8 cellular contexts compared by ENCODE assay signal in the genomic region with DNA sequence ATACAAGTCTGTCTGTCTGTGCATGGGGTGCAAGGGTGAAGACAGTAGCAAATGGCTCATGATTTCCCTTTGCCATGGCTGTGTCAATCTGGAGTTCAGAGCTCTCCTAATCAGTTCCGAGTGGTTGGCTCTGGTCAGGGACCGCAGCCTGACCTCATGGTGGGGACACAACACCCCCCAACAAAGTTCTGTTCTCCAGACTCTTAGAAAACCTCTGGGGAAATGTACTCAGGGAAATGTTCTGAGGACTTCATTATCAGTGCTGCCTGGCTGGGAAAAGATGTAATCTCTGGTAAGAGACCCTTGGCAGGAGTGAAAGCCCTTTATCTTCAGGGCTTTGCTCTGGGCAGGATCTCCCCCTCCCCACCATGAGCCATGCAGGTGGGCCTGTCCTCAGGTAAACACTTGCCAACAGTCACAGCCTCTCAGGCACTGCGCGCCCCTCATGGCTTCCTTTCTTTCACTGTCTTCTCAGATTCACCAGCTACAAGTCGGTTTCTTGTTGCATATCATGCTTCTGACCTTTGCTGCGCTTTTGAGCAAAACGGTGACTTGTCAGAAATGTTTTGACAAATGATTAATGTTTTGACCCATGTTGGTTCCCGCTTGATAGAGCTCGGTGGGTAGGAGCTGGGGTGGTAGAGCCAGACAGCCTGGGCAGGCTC.
DNase-seq lines count a peak whose midpoint lies in the region; ATAC-seq, FAIRE-seq and TF ChIP-seq lines count a peak whose summit lies in the region.

No MANE protein-coding gene starts in this region.

- no peaks in the 10 kb centered on the region for H3K36me3 ChIP-seq in naive thymus-derived CD4-positive, alpha-beta T cell (ENCODE audit: control insufficient read depth in 2 of 3, insufficient read depth in 3 of 3, low read length in 3 of 3)

- ATAC-seq in HG02884 (IDR thresholded peaks at IDR 0.05; ENCODE audit: unreplicated experiment), result peak; percentile 3
- ATAC-seq in naive thymus-derived CD4-positive, alpha-beta T cell, result peak; percentile 17

- H3K4me1 Mint-ChIP-seq in naive thymus-derived CD4-positive, alpha-beta T cell, result peaks cover 40 to 73% (median 61%) of the 10 kb centered on the region in 7 donors

- in situ Hi-C loops in KBM-7 (cut with MboI; ENCODE audit: low pct_unique_long_range_greater_than_20kb, low sequenced_read_pairs), result no loop called here

- H3K27ac Mint-ChIP-seq in naive thymus-derived CD4-positive, alpha-beta T cell, result peak overlapping the region; percentile 86 to 99 (median 92)

- no peaks in the 10 kb centered on the region for H3K27me3 ChIP-seq in naive thymus-derived CD4-positive, alpha-beta T cell (ENCODE audit: control insufficient read depth in 2 of 2, insufficient read depth in 2 of 2, low read length in 2 of 2)

- peak overlapping the region; percentile 68 for H3K4me3 ChIP-seq in naive thymus-derived CD4-positive, alpha-beta T cell (ENCODE audit: low read length)

- peak; percentile 88 for FAIRE-seq in GM12892 (lab: Jason Lieb, UNC)

- H3K27me3 Mint-ChIP-seq in naive thymus-derived CD4-positive, alpha-beta T cell, result no peaks in the 10 kb centered on the region

- peaks cover 0 to 9% (median 0%) of the 10 kb centered on the region in 11 donors for H3K9me3 Mint-ChIP-seq in naive thymus-derived CD4-positive, alpha-beta T cell

- no peak; the same call in 1 of the 2 replicates for TF ChIP-seq POLR2A in GM12892 (IDR thresholded peaks at IDR 0.05; ENCODE audit: low read depth, low read length)

- H3K4me3 Mint-ChIP-seq in naive thymus-derived CD4-positive, alpha-beta T cell, result peak overlapping the region; percentile 88 to 97 (median 93)

- no peak for DNase-seq in GM12892 (ENCODE audit: insufficient read length)
- DNase-seq in activated CD4-positive, alpha-beta T cell treated with anti-CD3 and anti-CD28 coated beads, Interleukin-2, amount 50 U/mL, for 4 hours, result peak; percentile 29 to 34
- peak in 4 of 9 donors; percentile 35 to 45 (median 41) for DNase-seq in naive thymus-derived CD4-positive, alpha-beta T cell
- no peak for DNase-seq in C1 segment of cervical spinal cord (lab: John Stamatoyannopoulos, UW)
- no peak for DNase-seq in KBM-7
- DNase-seq in OCI-M2 (lab: John Stamatoyannopoulos, UW; ENCODE audit: unreplicated experiment), result no peak
- DNase-seq in amygdala (lab: John Stamatoyannopoulos, UW), result no peak

- H3K9me3 ChIP-seq in naive thymus-derived CD4-positive, alpha-beta T cell (ENCODE audit: control insufficient read depth in 2 of 3, low read length in 3 of 3), result no peaks in the 10 kb centered on the region

- intact Hi-C loops in naive thymus-derived CD4-positive, alpha-beta T cell (cut with micrococcal nuclease), result loop anchor here (1.0 to 10.0 kb wide), 7 partner anchors 18 to 1088 kb away; partner anchors contain the start of genes TRA2B (in 2 of the 2), DNAJB11 (in 1 of the 2) and TBCCD1 (in 1 of the 2)

- H3K27ac ChIP-seq in naive thymus-derived CD4-positive, alpha-beta T cell (ENCODE audit: low read depth, low read length), result peak overlapping the region; percentile 78

- POLR2A ChIA-PET in naive thymus-derived CD4-positive, alpha-beta T cell (lab: Charles Lee), result interaction anchor here (0.6 to 9.3 kb wide), 24 partner anchors 9 to 242 kb away, joined by 3 to 226 read pairs (median 6); partner anchors contain the start of genes EIF4A2, RPL39L and ST6GAL1

- H3K4me1 ChIP-seq in naive thymus-derived CD4-positive, alpha-beta T cell (ENCODE audit: control insufficient read depth in 2 of 2, insufficient read depth in 2 of 2, low read length in 2 of 2), result peaks cover 31 to 45% of the 10 kb centered on the region in 2 donors

- peaks cover 0 to 45% (median 22%) of the 10 kb centered on the region in 5 donors for H3K36me3 Mint-ChIP-seq in naive thymus-derived CD4-positive, alpha-beta T cell

- CTCF ChIA-PET in naive thymus-derived CD4-positive, alpha-beta T cell (lab: Charles Lee), result interaction anchor here (0.6 to 2.2 kb wide), 11 partner anchors 9 to 1464 kb away, joined by 3 to 11 read pairs (median 5); partner anchors contain the start of gene RPL39L

Comparison
In these comparisons a context has a peak if more than half of its experiments do, and no peak if none do; other contexts are left out.
1. DNase-seq: peak in activated CD4-positive, alpha-beta T cell treated with anti-CD3 and anti-CD28 coated beads, Interleukin-2, amount 50 U/mL, for 4 hours (2 of 2); none in GM12892 (single experiment), C1 segment of cervical spinal cord (0 of 14), KBM-7 (single experiment), OCI-M2 (single experiment) and amygdala (0 of 56).